ENCODE assay signal across 1 cellular context in the genomic region with DNA sequence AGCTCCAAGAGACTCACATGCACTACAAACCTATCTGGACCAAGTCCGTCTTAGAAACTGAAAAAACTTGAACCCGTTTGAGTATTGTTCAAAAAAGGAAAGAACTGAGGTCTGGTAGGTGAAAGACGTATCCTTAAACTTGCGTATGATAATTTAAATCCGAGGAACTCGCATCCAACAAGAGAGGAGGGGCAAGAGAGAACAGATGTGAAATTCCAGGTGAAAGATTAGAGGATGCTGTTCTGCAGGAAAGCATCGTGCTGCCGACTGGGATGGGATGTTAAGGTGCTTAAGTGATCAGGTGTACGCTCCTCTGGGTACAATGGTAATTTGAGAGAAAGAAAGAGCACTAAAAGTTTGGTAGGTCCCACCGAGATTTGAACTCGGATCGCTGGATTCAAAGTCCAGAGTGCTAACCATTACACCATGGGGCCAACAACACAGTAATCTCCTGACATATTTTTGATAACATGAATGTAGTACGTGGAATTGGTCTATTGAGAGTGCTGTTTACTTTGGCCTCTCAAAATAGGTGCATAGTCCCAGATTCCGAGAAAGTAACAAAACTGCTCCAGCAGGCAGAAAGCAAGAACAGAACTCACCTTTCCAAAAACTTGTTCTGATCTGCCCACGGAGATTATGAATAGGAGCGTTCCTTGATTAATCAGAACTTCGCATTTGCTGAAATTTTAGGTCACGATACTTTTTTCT.
TF ChIP-seq lines count a peak whose summit lies in the region.

No MANE protein-coding gene starts in this region.

TF ChIP-seq in HepG2, 621 proteins besides CTCF, POLR2A, EP300 and RAD21 (continued from another document and continues in another):
- TF ChIP-seq SKIL (CRISPR knock-in tag; IDR thresholded peaks at IDR 0.05; ENCODE audit: borderline replicate concordance) (no peak), ZNF737 (CRISPR knock-in tag; IDR thresholded peaks at IDR 0.05; ENCODE audit: borderline replicate concordance) (no peak), ZNF263 (CRISPR knock-in tag; IDR thresholded peaks at IDR 0.05) (no peak; the same call in 1 of the 2 replicates), ZNF746 (CRISPR knock-in tag; IDR thresholded peaks at IDR 0.05) (no peak), ZBTB7B (CRISPR knock-in tag; IDR thresholded peaks at IDR 0.05) (no peak), ATF1 (CRISPR knock-in tag; IDR thresholded peaks at IDR 0.05) (no peak), ZNF552 (CRISPR knock-in tag; IDR thresholded peaks at IDR 0.05; ENCODE audit: borderline replicate concordance) (no peak), KDM3A (CRISPR knock-in tag; IDR thresholded peaks at IDR 0.05; ENCODE audit: low read depth) (no peak), ZFP36L2 (CRISPR knock-in tag; IDR thresholded peaks at IDR 0.05) (no peak), JDP2 (CRISPR knock-in tag; IDR thresholded peaks at IDR 0.05; ENCODE audit: borderline replicate concordance) (no peak), BHLHE40 (IDR thresholded peaks at IDR 0.05; ENCODE audit: low read length) (no peak), RFXANK (CRISPR knock-in tag; IDR thresholded peaks at IDR 0.05) (0 out of 2 replicates have a peak, but pooled peaks have one; percentile 46), GPN1 (CRISPR knock-in tag; IDR thresholded peaks at IDR 0.05; ENCODE audit: borderline replicate concordance) (no peak), ZNF44 (CRISPR knock-in tag; IDR thresholded peaks at IDR 0.05) (no peak), ATM (IDR thresholded peaks at IDR 0.05; ENCODE audit: borderline replicate concordance) (no peak), TARDBP (CRISPR knock-in tag; IDR thresholded peaks at IDR 0.05) (no peak; the same call in 1 of the 2 replicates), MXD4 (CRISPR knock-in tag; IDR thresholded peaks at IDR 0.05) (no peak), ZSCAN12 (CRISPR knock-in tag; IDR thresholded peaks at IDR 0.05) (0 out of 2 replicates have a peak, but pooled peaks have one; percentile 29), NPAS2 (CRISPR knock-in tag; IDR thresholded peaks at IDR 0.05; ENCODE audit: borderline replicate concordance) (no peak), ZNF207 (IDR thresholded peaks at IDR 0.05; ENCODE audit: borderline replicate concordance) (no peak), CEBPB (IDR thresholded peaks at IDR 0.05; ENCODE audit: borderline replicate concordance, low read depth, low read length) (no peak), POLR2AphosphoS2 (IDR thresholded peaks at IDR 0.05; ENCODE audit: low read depth, low read length) (no peak), TBX3 (IDR thresholded peaks at IDR 0.05; ENCODE audit: borderline replicate concordance) (no peak), ZFP91 (CRISPR knock-in tag; IDR thresholded peaks at IDR 0.05; ENCODE audit: borderline replicate concordance) (no peak), TCF7L2 (IDR thresholded peaks at IDR 0.05; ENCODE audit: low read depth, low read length) (no peak), MIER3 (CRISPR knock-in tag; IDR thresholded peaks at IDR 0.05; ENCODE audit: borderline replicate concordance) (no peak; the same call in 1 of the 2 replicates), NCOA2 (CRISPR knock-in tag; IDR thresholded peaks at IDR 0.05) (no peak; the same call in 1 of the 2 replicates), HDAC2 (CRISPR knock-in tag; IDR thresholded peaks at IDR 0.05) (peak; percentile 75; the same call in 1 of the 2 replicates), SALL2 (CRISPR knock-in tag; IDR thresholded peaks at IDR 0.05) (peak; percentile 75; the same call in 1 of the 2 replicates), MATR3 (CRISPR knock-in tag; IDR thresholded peaks at IDR 0.05) (no peak), PHF21A (CRISPR knock-in tag; IDR thresholded peaks at IDR 0.05) (peak; percentile 26; the same call in 1 of the 2 replicates), KDM4B (CRISPR knock-in tag; IDR thresholded peaks at IDR 0.05) (no peak; the same call in 1 of the 2 replicates), ZNF557 (CRISPR knock-in tag; IDR thresholded peaks at IDR 0.05) (no peak), ZNF468 (CRISPR knock-in tag; IDR thresholded peaks at IDR 0.05) (no peak), PHF20 (CRISPR knock-in tag; IDR thresholded peaks at IDR 0.05) (no peak), KLF13 (CRISPR knock-in tag; IDR thresholded peaks at IDR 0.05) (no peak), ZFP36L1 (CRISPR knock-in tag; IDR thresholded peaks at IDR 0.05) (no peak), ZNF678 (CRISPR knock-in tag; IDR thresholded peaks at IDR 0.05) (no peak), NONO (IDR thresholded peaks at IDR 0.05) (no peak), NONO (CRISPR knock-in tag; conservative IDR thresholded peaks at IDR 0.05) (0 out of 2 replicates have a peak, but pooled peaks have one; percentile 21), RBM39 (IDR thresholded peaks at IDR 0.05; ENCODE audit: low read depth, low read length, poor library complexity, severe bottlenecking) (no peak), HDAC6 (IDR thresholded peaks at IDR 0.05; ENCODE audit: low read depth, low read length) (no peak), ZNF788 (CRISPR knock-in tag; IDR thresholded peaks at IDR 0.05; ENCODE audit: borderline replicate concordance) (no peak), ZNF766 (CRISPR knock-in tag; IDR thresholded peaks at IDR 0.05; ENCODE audit: borderline replicate concordance) (no peak), KLF9 (CRISPR knock-in tag; IDR thresholded peaks at IDR 0.05; ENCODE audit: low read depth) (no peak), MAX (IDR thresholded peaks at IDR 0.05) (peak; percentile 50), ZNF343 (CRISPR knock-in tag; IDR thresholded peaks at IDR 0.05) (no peak), PTBP1 (IDR thresholded peaks at IDR 0.05; ENCODE audit: low read depth, low read length, poor library complexity, severe bottlenecking) (no peak), SP4 (CRISPR knock-in tag; IDR thresholded peaks at IDR 0.05) (no peak), ZC3H4 (CRISPR knock-in tag; IDR thresholded peaks at IDR 0.05; ENCODE audit: borderline replicate concordance) (no peak), TBX2 (CRISPR knock-in tag; IDR thresholded peaks at IDR 0.05; ENCODE audit: borderline replicate concordance) (0 out of 2 replicates have a peak, but pooled peaks have one; percentile 16), PREB (CRISPR knock-in tag; IDR thresholded peaks at IDR 0.05) (no peak), BRD4 (CRISPR knock-in tag; IDR thresholded peaks at IDR 0.05) (no peak), MTF1 (CRISPR knock-in tag; IDR thresholded peaks at IDR 0.05) (no peak), ZNF780A (CRISPR knock-in tag; IDR thresholded peaks at IDR 0.05) (no peak), ZNF790 (CRISPR knock-in tag; IDR thresholded peaks at IDR 0.05; ENCODE audit: borderline replicate concordance) (no peak), SRY (CRISPR knock-in tag; IDR thresholded peaks at IDR 0.05) (no peak)
- TF ChIP-seq, protein P1, sequence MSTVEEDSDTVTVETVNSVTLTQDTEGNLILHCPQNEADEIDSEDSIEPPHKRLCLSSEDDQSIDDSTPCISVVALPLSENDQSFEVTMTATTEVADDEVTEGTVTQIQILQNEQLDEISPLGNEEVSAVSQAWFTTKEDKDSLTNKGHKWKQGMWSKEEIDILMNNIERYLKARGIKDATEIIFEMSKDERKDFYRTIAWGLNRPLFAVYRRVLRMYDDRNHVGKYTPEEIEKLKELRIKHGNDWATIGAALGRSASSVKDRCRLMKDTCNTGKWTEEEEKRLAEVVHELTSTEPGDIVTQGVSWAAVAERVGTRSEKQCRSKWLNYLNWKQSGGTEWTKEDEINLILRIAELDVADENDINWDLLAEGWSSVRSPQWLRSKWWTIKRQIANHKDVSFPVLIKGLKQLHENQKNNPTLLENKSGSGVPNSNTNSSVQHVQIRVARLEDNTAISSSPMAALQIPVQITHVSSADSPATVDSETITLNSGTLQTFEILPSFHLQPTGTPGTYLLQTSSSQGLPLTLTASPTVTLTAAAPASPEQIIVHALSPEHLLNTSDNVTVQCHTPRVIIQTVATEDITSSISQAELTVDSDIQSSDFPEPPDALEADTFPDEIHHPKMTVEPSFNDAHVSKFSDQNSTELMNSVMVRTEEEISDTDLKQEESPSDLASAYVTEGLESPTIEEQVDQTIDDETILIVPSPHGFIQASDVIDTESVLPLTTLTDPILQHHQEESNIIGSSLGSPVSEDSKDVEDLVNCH (CRISPR knock-in tag; IDR thresholded peaks at IDR 0.05), result no peak
- TF ChIP-seq, protein P2, sequence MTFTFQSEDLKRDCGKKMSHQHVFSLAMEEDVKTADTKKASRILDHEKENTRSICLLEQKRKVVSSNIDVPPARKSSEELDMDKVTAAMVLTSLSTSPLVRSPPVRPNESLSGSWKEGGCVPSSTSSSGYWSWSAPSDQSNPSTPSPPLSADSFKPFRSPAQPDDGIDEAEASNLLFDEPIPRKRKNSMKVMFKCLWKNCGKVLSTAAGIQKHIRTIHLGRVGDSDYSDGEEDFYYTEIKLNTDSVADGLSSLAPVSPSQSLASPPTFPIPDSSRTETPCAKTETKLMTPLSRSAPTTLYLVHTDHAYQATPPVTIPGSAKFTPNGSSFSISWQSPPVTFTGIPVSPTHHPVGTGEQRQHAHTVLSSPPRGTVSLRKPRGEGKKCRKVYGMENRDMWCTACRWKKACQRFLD (CRISPR knock-in tag; IDR thresholded peaks at IDR 0.05; ENCODE audit: borderline replicate concordance), result no peak
- TF ChIP-seq, protein P3, sequence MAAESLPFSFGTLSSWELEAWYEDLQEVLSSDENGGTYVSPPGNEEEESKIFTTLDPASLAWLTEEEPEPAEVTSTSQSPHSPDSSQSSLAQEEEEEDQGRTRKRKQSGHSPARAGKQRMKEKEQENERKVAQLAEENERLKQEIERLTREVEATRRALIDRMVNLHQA (CRISPR knock-in tag; IDR thresholded peaks at IDR 0.05), result no peak
- TF ChIP-seq, protein P4, sequence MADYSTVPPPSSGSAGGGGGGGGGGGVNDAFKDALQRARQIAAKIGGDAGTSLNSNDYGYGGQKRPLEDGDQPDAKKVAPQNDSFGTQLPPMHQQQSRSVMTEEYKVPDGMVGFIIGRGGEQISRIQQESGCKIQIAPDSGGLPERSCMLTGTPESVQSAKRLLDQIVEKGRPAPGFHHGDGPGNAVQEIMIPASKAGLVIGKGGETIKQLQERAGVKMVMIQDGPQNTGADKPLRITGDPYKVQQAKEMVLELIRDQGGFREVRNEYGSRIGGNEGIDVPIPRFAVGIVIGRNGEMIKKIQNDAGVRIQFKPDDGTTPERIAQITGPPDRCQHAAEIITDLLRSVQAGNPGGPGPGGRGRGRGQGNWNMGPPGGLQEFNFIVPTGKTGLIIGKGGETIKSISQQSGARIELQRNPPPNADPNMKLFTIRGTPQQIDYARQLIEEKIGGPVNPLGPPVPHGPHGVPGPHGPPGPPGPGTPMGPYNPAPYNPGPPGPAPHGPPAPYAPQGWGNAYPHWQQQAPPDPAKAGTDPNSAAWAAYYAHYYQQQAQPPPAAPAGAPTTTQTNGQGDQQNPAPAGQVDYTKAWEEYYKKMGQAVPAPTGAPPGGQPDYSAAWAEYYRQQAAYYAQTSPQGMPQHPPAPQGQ (CRISPR knock-in tag; IDR thresholded peaks at IDR 0.05; ENCODE audit: borderline replicate concordance), result no peak
- TF ChIP-seq, protein P5, sequence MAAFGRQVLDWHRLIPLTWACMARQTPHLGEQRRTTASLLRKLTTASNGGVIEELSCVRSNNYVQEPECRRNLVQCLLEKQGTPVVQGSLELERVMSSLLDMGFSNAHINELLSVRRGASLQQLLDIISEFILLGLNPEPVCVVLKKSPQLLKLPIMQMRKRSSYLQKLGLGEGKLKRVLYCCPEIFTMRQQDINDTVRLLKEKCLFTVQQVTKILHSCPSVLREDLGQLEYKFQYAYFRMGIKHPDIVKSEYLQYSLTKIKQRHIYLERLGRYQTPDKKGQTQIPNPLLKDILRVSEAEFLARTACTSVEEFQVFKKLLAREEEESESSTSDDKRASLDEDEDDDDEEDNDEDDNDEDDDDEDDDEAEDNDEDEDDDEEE (CRISPR knock-in tag; IDR thresholded peaks at IDR 0.05), result no peak
- TF ChIP-seq, protein P6, sequence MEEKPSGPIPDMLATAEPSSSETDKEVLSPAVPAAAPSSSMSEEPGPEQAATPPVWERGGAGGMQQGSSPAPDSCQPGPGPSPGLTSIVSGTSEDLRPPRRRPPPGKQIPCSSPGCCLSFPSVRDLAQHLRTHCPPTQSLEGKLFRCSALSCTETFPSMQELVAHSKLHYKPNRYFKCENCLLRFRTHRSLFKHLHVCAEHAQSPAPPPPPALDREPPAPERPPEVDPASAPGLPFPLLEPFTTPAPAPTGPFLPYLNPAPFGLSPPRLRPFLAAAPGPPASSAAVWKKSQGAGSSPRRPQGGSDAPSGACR (CRISPR knock-in tag; IDR thresholded peaks at IDR 0.05), result no peak
